21 cellular contexts compared by ENCODE assay signal in genomic region chr11:7154881-7155344, GRCh38.
DNase-seq lines count a peak whose midpoint lies in the region; ATAC-seq and TF ChIP-seq lines count a peak whose summit lies in the region.
"Had no signal": no experiment of that assay in that cellular context is flagged by ENCODE, and none has a peak within 500 bp of the region (broad histone marks: within the 10 kb centered on the region; RNA-seq: fewer than 3 reads in every experiment).

No MANE protein-coding gene starts in this region.

- no peak for ATAC-seq in GM19035 (IDR thresholded peaks at IDR 0.05; ENCODE audit: unreplicated experiment)
- ATAC-seq: natural killer cell had no signal

- no peak overlapping the region for H3K23ac ChIP-seq in mesenchymal stem cell (ENCODE audit: low read length in 2 of 2)

- H2AK5ac ChIP-seq in mesenchymal stem cell (ENCODE audit: low read length, severe bottlenecking): no peak overlapping the region

- H3K4me3 ChIP-seq in mesenchymal stem cell (ENCODE audit: insufficient read depth in 1 of 2, low read depth in 1 of 2, low read length in 2 of 2) (no peak overlapping the region), WERI-Rb-1 (ENCODE audit: low read depth, low read length) (no peak overlapping the region)
- H3K4me3 ChIP-seq: thoracic aorta had no signal

- no peaks in the 10 kb centered on the region for H3K4me1 Mint-ChIP-seq in activated naive CD4-positive, alpha-beta T cell treated with anti-CD3 and anti-CD28 coated beads for 36 hours (ENCODE audit: low read depth)
- H3K4me1 Mint-ChIP-seq: natural killer cell had no signal

- H3K27ac ChIP-seq in mesenchymal stem cell (ENCODE audit: low read length, poor library complexity, severe bottlenecking) (no peak overlapping the region), WERI-Rb-1 (no peak overlapping the region)
- H3K27ac ChIP-seq: thoracic aorta had no signal

- no peak overlapping the region for H2BK5ac ChIP-seq in mesenchymal stem cell (ENCODE audit: low read depth, low read length, poor library complexity, severe bottlenecking)

- no peak for TF ChIP-seq CTCF in WERI-Rb-1 (IDR thresholded peaks at IDR 0.05; ENCODE audit: low read depth, low read length)

- peak; percentile 32 for DNase-seq in EH (ENCODE audit: low read depth)
- peak; percentile 29 for DNase-seq in KBM-7
- DNase-seq in amniotic epithelial cell (ENCODE audit: low read depth): peak; percentile 47
- DNase-seq in mesenchymal stem cell: peak; percentile 32
- no peak for DNase-seq in activated naive CD4-positive, alpha-beta T cell treated with anti-CD3 and anti-CD28 coated beads for 36 hours
- DNase-seq in WERI-Rb-1: no peak
- DNase-seq in stimulated activated naive CD4-positive, alpha-beta T cell treated with Interleukin-2 at 50 U/mL for 16 hours (lab: John Stamatoyannopoulos, UW): no peak
- DNase-seq: activated gamma-delta T cell treated with Interleukin-2 at 50 U/mL for 16 hours, AML-193, aorta, foreskin melanocyte, GOT3, Karpas-422, natural killer cell, NCI-H1436 treated with DMSO at 0.1 percent for 48 hours, NCI-H2227 treated with DMSO at 0.1 percent for 48 hours, SHP77, small intestine had no signal

- no peak overlapping the region for H3K9ac ChIP-seq in mesenchymal stem cell (ENCODE audit: low read length)

- no peak overlapping the region for H2AFZ ChIP-seq in mesenchymal stem cell (ENCODE audit: low read depth, low read length)

- no peaks in the 10 kb centered on the region for H3K36me3 Mint-ChIP-seq in activated naive CD4-positive, alpha-beta T cell treated with anti-CD3 and anti-CD28 coated beads for 36 hours (ENCODE audit: low read depth)
- H3K36me3 Mint-ChIP-seq: natural killer cell had no signal

- no peak overlapping the region for H2BK15ac ChIP-seq in mesenchymal stem cell (ENCODE audit: low read depth, poor library complexity, severe bottlenecking)

- H3K36me3 ChIP-seq in mesenchymal stem cell (ENCODE audit: control insufficient read depth in 1 of 2, insufficient read depth in 2 of 2, low read depth in 1 of 2, low read length in 2 of 2) (no peaks in the 10 kb centered on the region), WERI-Rb-1 (no peaks in the 10 kb centered on the region)
- H3K36me3 ChIP-seq: thoracic aorta had no signal

- peaks cover 4% of the 10 kb centered on the region for H3K9me3 Mint-ChIP-seq in activated naive CD4-positive, alpha-beta T cell treated with anti-CD3 and anti-CD28 coated beads for 36 hours
- H3K9me3 Mint-ChIP-seq: natural killer cell; T-helper 2 cell treated with Interferon-gamma antibody and Interleukin-4, amounts not matched to agents 5 μg/mL and 100 μg/mL, for 36 hours had no signal

- peaks cover 5% of the 10 kb centered on the region for H3K27me3 Mint-ChIP-seq in activated naive CD4-positive, alpha-beta T cell treated with anti-CD3 and anti-CD28 coated beads for 36 hours (ENCODE audit: low read depth)

- no peak overlapping the region for H3K4ac ChIP-seq in mesenchymal stem cell (ENCODE audit: low read depth in 1 of 2, low read length in 2 of 2)

- H2BK12ac ChIP-seq in mesenchymal stem cell (ENCODE audit: low read length in 2 of 2): no peak overlapping the region

- no peak overlapping the region for H3K4me2 ChIP-seq in mesenchymal stem cell (ENCODE audit: low read length, poor library complexity, severe bottlenecking)

- no peaks in the 10 kb centered on the region for H3K9me3 ChIP-seq in mesenchymal stem cell (ENCODE audit: control insufficient read depth, low read length)
- no peaks in the 10 kb centered on the region for H3K9me3 ChIP-seq in WERI-Rb-1 (ENCODE audit: severe bottlenecking)
- H3K9me3 ChIP-seq: thoracic aorta had no signal

- no peak overlapping the region for H2BK120ac ChIP-seq in mesenchymal stem cell (ENCODE audit: low read depth, low read length)

- no peak overlapping the region for H3K14ac ChIP-seq in mesenchymal stem cell (ENCODE audit: low read length in 2 of 2)

- H4K91ac ChIP-seq in mesenchymal stem cell (ENCODE audit: low read length): no peak overlapping the region

- intact Hi-C loops in activated naive CD4-positive, alpha-beta T cell treated with anti-CD3 and anti-CD28 coated beads for 36 hours (cut with micrococcal nuclease): no loop called here

- H3K4me1 ChIP-seq in mesenchymal stem cell (ENCODE audit: control insufficient read depth, insufficient read depth, low read depth, low read length): no peaks in the 10 kb centered on the region

- 35% methylated on average over 2 of the region's 2 CpGs for WGBS in mesenchymal stem cell

- no peak overlapping the region for H4K8ac ChIP-seq in mesenchymal stem cell (ENCODE audit: low read length)

- in situ Hi-C loops in KBM-7 (cut with MboI; ENCODE audit: low pct_unique_long_range_greater_than_20kb, low sequenced_read_pairs): no loop called here

- CTCF ChIA-PET in activated naive CD4-positive, alpha-beta T cell treated with anti-CD3 and anti-CD28 coated beads for 36 hours (lab: Charles Lee): interaction anchor here (0.6 kb wide), 1 partner anchor 562 kb away, joined by 4 read pairs; no protein-coding TSS in a partner anchor

- H3K27me3 ChIP-seq in mesenchymal stem cell (ENCODE audit: control insufficient read depth in 1 of 2, insufficient read depth in 1 of 2, low read length in 2 of 2) (no peaks in the 10 kb centered on the region), WERI-Rb-1 (ENCODE audit: insufficient read depth, low read depth, severe bottlenecking) (peaks cover 6% of the 10 kb centered on the region)

- H3K4me3 Mint-ChIP-seq in activated naive CD4-positive, alpha-beta T cell treated with anti-CD3 and anti-CD28 coated beads for 36 hours: no peak overlapping the region
- H3K4me3 Mint-ChIP-seq: natural killer cell; T-helper 2 cell treated with Interferon-gamma antibody and Interleukin-4, amounts not matched to agents 5 μg/mL and 100 μg/mL, for 36 hours had no signal

- H3K27ac Mint-ChIP-seq in activated naive CD4-positive, alpha-beta T cell treated with anti-CD3 and anti-CD28 coated beads for 36 hours: no peak overlapping the region
- H3K27ac Mint-ChIP-seq: natural killer cell; T-helper 2 cell treated with Interferon-gamma antibody and Interleukin-4, amounts not matched to agents 5 μg/mL and 100 μg/mL, for 36 hours had no signal

- H3K79me1 ChIP-seq in mesenchymal stem cell (replicated peaks; ENCODE audit: low read length, poor library complexity, severe bottlenecking): no peaks in the 10 kb centered on the region

- H3K18ac ChIP-seq in mesenchymal stem cell (ENCODE audit: low read depth in 1 of 2, low read length in 2 of 2): no peak overlapping the region

Comparison
In these comparisons a context has a peak if more than half of its experiments do, and no peak if none do; other contexts are left out.
1. DNase-seq: peak in EH (single experiment), KBM-7 (single experiment), amniotic epithelial cell (single experiment) and mesenchymal stem cell (single experiment); none in activated naive CD4-positive, alpha-beta T cell treated with anti-CD3 and anti-CD28 coated beads for 36 hours (single experiment), WERI-Rb-1 (single experiment) and stimulated activated naive CD4-positive, alpha-beta T cell treated with Interleukin-2 at 50 U/mL for 16 hours (single experiment).